1 cellular context compared by ENCODE assay signal in genomic region chrX:118510076-118510475, GRCh38.
TF ChIP-seq lines count a peak whose summit lies in the region.

No MANE protein-coding gene starts in this region.

TF ChIP-seq in SK-N-SH treated with all-trans-retinoic acid at 6 μM for 48 hours, 23 proteins besides CTCF, POLR2A, EP300 and RAD21 (continued from another document):
- TF ChIP-seq CSRNP3 (CRISPR knock-in tag; IDR thresholded peaks at IDR 0.05), result no peak
- no peak for TF ChIP-seq SNAI2 (CRISPR knock-in tag; IDR thresholded peaks at IDR 0.05)
- no peak for TF ChIP-seq PPARA (CRISPR knock-in tag; IDR thresholded peaks at IDR 0.05; ENCODE audit: borderline replicate concordance)
- no peak for TF ChIP-seq ESRRG (CRISPR knock-in tag; IDR thresholded peaks at IDR 0.05)
- TF ChIP-seq POU6F1 (CRISPR knock-in tag; IDR thresholded peaks at IDR 0.05; ENCODE audit: borderline replicate concordance, low read depth), result no peak
